31 cellular contexts compared by ENCODE assay signal in genomic region chr1:2334883-2335534, GRCh38. TPM values are rescaled to one million over a fixed set of nuclear protein-coding genes. Genes with fewer than 3 reads are reported as not detected.
DNase-seq lines count a peak whose midpoint lies in the region; ATAC-seq, FAIRE-seq and TF ChIP-seq lines count a peak whose summit lies in the region.
"Had no signal": no experiment of that assay in that cellular context is flagged by ENCODE, and none has a peak within 500 bp of the region (broad histone marks: within the 10 kb centered on the region; RNA-seq: fewer than 3 reads in every experiment).

No MANE protein-coding gene starts in this region.

- H3K23ac ChIP-seq in H1 (ENCODE audit: insufficient read length): no peak overlapping the region

- no peaks in the 10 kb centered on the region for H3K9me3 Mint-ChIP-seq in MCF 10A (ENCODE audit: unreplicated experiment)
- H3K9me3 Mint-ChIP-seq in mesothelial cell of epicardium: no peaks in the 10 kb centered on the region
- H3K9me3 Mint-ChIP-seq: activated CD4-positive, alpha-beta memory T cell treated with anti-CD3 and anti-CD28 coated beads for 36 hours; activated naive CD4-positive, alpha-beta T cell treated with anti-CD3 and anti-CD28 coated beads, Interleukin-2, amount 50 U/mL, for 72 hours; CD4-positive, CD25-positive, alpha-beta regulatory T cell; dendritic cell treated with granulocyte-macrophage colony-stimulating factor and Interleukin-4, amounts not matched to agents 40 ng/mL and 50 ng/mL, for 4 days; stimulated activated memory B cell treated with anti-CD40 and anti-IgM and Interleukin-4, amounts not matched to agents 10 μg/mL and 1 μg/mL and 100 μg/mL, for 72 hours had no signal

- H2BK5ac ChIP-seq in H1 (ENCODE audit: low read depth, low read length): no peak overlapping the region

- no peak overlapping the region for H2BK120ac ChIP-seq in H1 (replicated peaks; ENCODE audit: low read depth, low read length)

- no peaks in the 10 kb centered on the region for H3K23me2 ChIP-seq in H1 (ENCODE audit: low read depth, low read length)

- peak overlapping the region; percentile 29 to 44 for H3K27ac ChIP-seq in breast epithelium
- no peak overlapping the region for H3K27ac ChIP-seq in H1 (ENCODE audit: low read depth, low read length)
- H3K27ac ChIP-seq in gastroesophageal sphincter: no peak overlapping the region
- H3K27ac ChIP-seq: 22Rv1, psoas muscle, sigmoid colon, upper lobe of left lung had no signal

- no peak overlapping the region for H3K14ac ChIP-seq in H1 (ENCODE audit: insufficient read length)

- no peak overlapping the region for H4K5ac ChIP-seq in H1 (ENCODE audit: insufficient read length, low read depth, low read length)

- H2AFZ ChIP-seq in H1 (ENCODE audit: low read length): no peak overlapping the region

- no peak overlapping the region for H2BK15ac ChIP-seq in H1 (ENCODE audit: low read length)

- no peak overlapping the region for H3K4ac ChIP-seq in H1 (replicated peaks; ENCODE audit: insufficient read length, low read depth, low read length)

- H3K4me1 Mint-ChIP-seq in MCF 10A (ENCODE audit: insufficient read depth, unreplicated experiment) (no peaks in the 10 kb centered on the region), mesothelial cell of epicardium (peaks cover 45% of the 10 kb centered on the region)
- H3K4me1 Mint-ChIP-seq: CD4-positive, CD25-positive, alpha-beta regulatory T cell had no signal

- H3K18ac ChIP-seq in H1 (ENCODE audit: extremely low read depth, low read length): no peak overlapping the region

- H3K36me3 ChIP-seq in breast epithelium: no peaks in the 10 kb centered on the region
- H3K36me3 ChIP-seq in H1 (ENCODE audit: control insufficient read depth in 2 of 4, insufficient read depth in 4 of 4, low read length in 3 of 4): no peaks in the 10 kb centered on the region
- H3K36me3 ChIP-seq in gastroesophageal sphincter: no peaks in the 10 kb centered on the region
- H3K36me3 ChIP-seq: MG63, sigmoid colon, upper lobe of left lung had no signal

- H3K36me3 Mint-ChIP-seq in MCF 10A (ENCODE audit: insufficient read depth, unreplicated experiment): no peaks in the 10 kb centered on the region
- no peaks in the 10 kb centered on the region for H3K36me3 Mint-ChIP-seq in mesothelial cell of epicardium
- H3K36me3 Mint-ChIP-seq: activated CD4-positive, alpha-beta memory T cell treated with anti-CD3 and anti-CD28 coated beads for 36 hours; activated naive CD4-positive, alpha-beta T cell treated with anti-CD3 and anti-CD28 coated beads, Interleukin-2, amount 50 U/mL, for 72 hours; CD4-positive, CD25-positive, alpha-beta regulatory T cell; stimulated activated memory B cell treated with anti-CD40 and anti-IgM and Interleukin-4, amounts not matched to agents 10 μg/mL and 1 μg/mL and 100 μg/mL, for 72 hours had no signal

- WGBS in H1 (ENCODE audit: extremely low coverage in 1 of 2, insufficient coverage in 1 of 2, insufficient read length in 1 of 2, insufficient replicate concordance in 2 of 2, low coverage in 1 of 2, low lambda C conversion rate in 2 of 2, missing lambda C conversion rate in 1 of 2), 2 experiments: 92% methylated on average over 29 of the region's 33 CpGs; no CpG with 5 or more reads in 1 of the 2 experiments
- WGBS in gastroesophageal sphincter (ENCODE audit: low coverage in 1 of 2), 2 donors: 58 to 80% methylated on average over 2 to 8 of the region's 33 CpGs

- DNase-seq in breast epithelium (ENCODE audit: low spot score in 2 of 2) (no peak), MCF 10A (ENCODE audit: unreplicated experiment) (no peak), H1 (ENCODE audit: low read depth in 1 of 2, low spot score in 2 of 2) (no peak), mesothelial cell of epicardium (ENCODE audit: low spot score in 2 of 2, unreplicated experiment in 2 of 2) (no peak), 8988T (no peak), NCI-H1048 (lab: John Stamatoyannopoulos, UW) (no peak)
- DNase-seq: activated CD4-positive, alpha-beta memory T cell treated with anti-CD3 and anti-CD28 coated beads for 36 hours; activated CD4-positive, CD25-positive, alpha-beta regulatory T cell treated with anti-CD3 and anti-CD28 coated beads, Interleukin-2, amount 50 U/mL, for 72 hours; aorta; caudate nucleus; CD4-positive, CD25-positive, alpha-beta regulatory T cell; GOT3; head of caudate nucleus; KBM-7; MG63; NCI-H1417; NCI-H2107; psoas muscle; sigmoid colon; stimulated activated CD4-positive, alpha-beta T cell treated with anti-CD3 and anti-CD28 coated beads, Interleukin-4, amount 100 ng/mL, for 4 hours; T-helper 17 cell; upper lobe of left lung had no signal

- TF ChIP-seq CTCF in breast epithelium (IDR thresholded peaks at IDR 0.05) (no peak), MCF 10A (IDR thresholded peaks at IDR 0.05; ENCODE audit: unreplicated experiment) (no peak), H1 (IDR thresholded peaks at IDR 0.05; ENCODE audit: control extremely low read depth in 1 of 3, insufficient read depth in 1 of 3, low read depth in 1 of 3, low read length in 3 of 3) (no peak), mesothelial cell of epicardium (IDR thresholded peaks at IDR 0.05; ENCODE audit: unreplicated experiment) (no peak), gastroesophageal sphincter (IDR thresholded peaks at IDR 0.05) (no peak)

- peaks cover 0 to 4% of the 10 kb centered on the region in 2 donors for H3K4me1 ChIP-seq in breast epithelium
- H3K4me1 ChIP-seq in H1 (replicated peaks in 1 of 4; ENCODE audit: control insufficient read depth in 3 of 4, insufficient read depth in 4 of 4, low read length in 3 of 4): no peaks in the 10 kb centered on the region
- peaks cover 2 to 16% (median 14%) of the 10 kb centered on the region in 3 donors for H3K4me1 ChIP-seq in gastroesophageal sphincter

- H3K27ac Mint-ChIP-seq in MCF 10A (ENCODE audit: low read depth, unreplicated experiment) (no peak overlapping the region), mesothelial cell of epicardium (peak overlapping the region; percentile 76)
- H3K27ac Mint-ChIP-seq: activated CD4-positive, alpha-beta memory T cell treated with anti-CD3 and anti-CD28 coated beads for 36 hours; activated naive CD4-positive, alpha-beta T cell treated with anti-CD3 and anti-CD28 coated beads, Interleukin-2, amount 50 U/mL, for 72 hours; CD4-positive, CD25-positive, alpha-beta regulatory T cell; dendritic cell treated with granulocyte-macrophage colony-stimulating factor and Interleukin-4, amounts not matched to agents 40 ng/mL and 50 ng/mL, for 4 days; stimulated activated memory B cell treated with anti-CD40 and anti-IgM and Interleukin-4, amounts not matched to agents 10 μg/mL and 1 μg/mL and 100 μg/mL, for 72 hours; T-helper 17 cell had no signal

- no peaks in the 10 kb centered on the region for H3K79me2 ChIP-seq in H1 (ENCODE audit: control insufficient read depth in 1 of 2, insufficient read depth in 2 of 2, low read length in 2 of 2)

- H2AK5ac ChIP-seq in H1 (ENCODE audit: low read depth, low read length): no peak overlapping the region

- FAIRE-seq in H1 (lab: Jason Lieb, UNC): no peak
- FAIRE-seq: D721Med, endometrium had no signal

- H3K27me3 Mint-ChIP-seq in MCF 10A (ENCODE audit: insufficient read depth, unreplicated experiment) (peaks cover 9% of the 10 kb centered on the region), mesothelial cell of epicardium (ENCODE audit: low read depth) (no peaks in the 10 kb centered on the region)
- H3K27me3 Mint-ChIP-seq: activated CD4-positive, alpha-beta memory T cell treated with anti-CD3 and anti-CD28 coated beads for 36 hours; CD4-positive, CD25-positive, alpha-beta regulatory T cell; T-helper 17 cell had no signal

- H2BK20ac ChIP-seq in H1 (ENCODE audit: low read length): no peak overlapping the region

- no peaks in the 10 kb centered on the region for H3K79me1 ChIP-seq in H1 (ENCODE audit: low read depth, low read length)

- no peak overlapping the region for H2BK12ac ChIP-seq in H1 (ENCODE audit: low read depth, low read length)

- H4K8ac ChIP-seq in H1 (ENCODE audit: extremely low read depth, insufficient read depth, low read length): 0 out of 2 replicates have a peak overlapping the region, but pooled peaks have one; percentile 28

- no peak overlapping the region for H3K56ac ChIP-seq in H1 (replicated peaks; ENCODE audit: insufficient read length, low read depth, low read length)

- CTCF ChIA-PET in MCF 10A (lab: Yijun Ruan, JAX) (no interaction called here), H1 (lab: Charles Lee; ENCODE audit: partially characterized antibody) (interaction anchor here (0.8 to 2.5 kb wide), 8 partner anchors 9 to 161 kb away, joined by 3 to 8 read pairs (median 4); no protein-coding TSS in a partner anchor)

- intact Hi-C loops in breast epithelium (cut with DNase I; ENCODE audit: low total_unique reads) (no loop called here), MCF 10A (cut with micrococcal nuclease) (no loop called here)

- H3K27me3 ChIP-seq in breast epithelium: no peaks in the 10 kb centered on the region
- no peaks in the 10 kb centered on the region for H3K27me3 ChIP-seq in H1 (replicated peaks in 1 of 4; ENCODE audit: control insufficient read depth in 3 of 4, extremely low read depth in 1 of 4, insufficient read depth in 3 of 4, low read length in 3 of 4)
- no peaks in the 10 kb centered on the region for H3K27me3 ChIP-seq in gastroesophageal sphincter
- H3K27me3 ChIP-seq: MG63, sigmoid colon, upper lobe of left lung had no signal

- H3K9me3 ChIP-seq in breast epithelium (no peaks in the 10 kb centered on the region), H1 (ENCODE audit: insufficient read depth in 2 of 2, low read depth in 1 of 2, low read length in 1 of 2) (peaks cover 9 to 24% of the 10 kb centered on the region in 2 experiments; a peak in 3 of 4 replicates), gastroesophageal sphincter (no peaks in the 10 kb centered on the region)
- H3K9me3 ChIP-seq: MG63, psoas muscle, sigmoid colon, upper lobe of left lung had no signal

- H4K91ac ChIP-seq in H1 (replicated peaks; ENCODE audit: insufficient read length, low read length): no peak overlapping the region

- TF ChIP-seq EP300 in H1 (IDR thresholded peaks at IDR 0.05; ENCODE audit: borderline replicate concordance in 1 of 2, low read depth in 2 of 2, low read length in 2 of 2) (no peak), gastroesophageal sphincter (IDR thresholded peaks at IDR 0.05) (no peak)

- no peak for ATAC-seq in GM21529 (IDR thresholded peaks at IDR 0.05; ENCODE audit: unreplicated experiment)
- ATAC-seq in gastroesophageal sphincter: no peak
- ATAC-seq: activated naive CD4-positive, alpha-beta T cell treated with anti-CD3 and anti-CD28 coated beads, Interleukin-2, amount 50 U/mL, for 72 hours; psoas muscle; SK-N-SH treated with all-trans-retinoic acid at 6 μM for 48 hours; stimulated activated memory B cell treated with anti-CD40 and anti-IgM and Interleukin-4, amounts not matched to agents 10 μg/mL and 1 μg/mL and 100 μg/mL, for 72 hours; T-helper 17 cell had no signal

- no peak overlapping the region for H3K4me3 Mint-ChIP-seq in MCF 10A (ENCODE audit: unreplicated experiment)
- H3K4me3 Mint-ChIP-seq in mesothelial cell of epicardium: no peak overlapping the region
- H3K4me3 Mint-ChIP-seq: activated CD4-positive, alpha-beta memory T cell treated with anti-CD3 and anti-CD28 coated beads for 36 hours; CD4-positive, CD25-positive, alpha-beta regulatory T cell; dendritic cell treated with granulocyte-macrophage colony-stimulating factor and Interleukin-4, amounts not matched to agents 40 ng/mL and 50 ng/mL, for 4 days; stimulated activated memory B cell treated with anti-CD40 and anti-IgM and Interleukin-4, amounts not matched to agents 10 μg/mL and 1 μg/mL and 100 μg/mL, for 72 hours; T-helper 17 cell had no signal

- H3K4me2 ChIP-seq in H1 (ENCODE audit: insufficient read depth in 1 of 2, low read depth in 2 of 2, low read length in 2 of 2): no peak overlapping the region

- H3K4me3 ChIP-seq in breast epithelium (no peak overlapping the region), H1 (ENCODE audit: extremely low read depth in 1 of 4, insufficient read depth in 2 of 4, low read depth in 3 of 4, low read length in 4 of 4) (no peak overlapping the region), gastroesophageal sphincter (no peak overlapping the region)
- H3K4me3 ChIP-seq: MG63, psoas muscle, sigmoid colon, upper lobe of left lung had no signal

- TF ChIP-seq POLR2A in breast epithelium (IDR thresholded peaks at IDR 0.05) (no peak), H1 (IDR thresholded peaks at IDR 0.05; ENCODE audit: control extremely low read depth in 1 of 2, low read depth in 2 of 2, low read length in 2 of 2) (no peak), gastroesophageal sphincter (IDR thresholded peaks at IDR 0.05) (no peak)

- no peak for TF ChIP-seq RAD21 in H1 (IDR thresholded peaks at IDR 0.05 in 1 of 2, conservative IDR thresholded peaks at IDR 0.05 in 1 of 2; ENCODE audit: low read depth in 2 of 2, low read length in 2 of 2)

- no TSS peak for BruUV-seq in MCF 10A (replicated peaks; lab: Mats Ljungman, UMichigan)

- POLR2A ChIA-PET in MCF 10A (lab: Yijun Ruan, JAX) (interaction anchor here (0.6 kb wide), 1 partner anchor 162 kb away, joined by 3 read pairs; no protein-coding TSS in a partner anchor), H1 (lab: Charles Lee; ENCODE audit: partially characterized antibody) (interaction anchor here (1.6 kb wide), 1 partner anchor 140 kb away, joined by 3 read pairs; no protein-coding TSS in a partner anchor)

- H3K9ac ChIP-seq in H1 (replicated peaks in 1 of 4; ENCODE audit: extremely low read depth in 1 of 4, low read depth in 3 of 4, low read length in 3 of 4): no peak overlapping the region

- no peaks in the 10 kb centered on the region for H4K20me1 ChIP-seq in H1 (replicated peaks in 1 of 2; ENCODE audit: control insufficient read depth in 1 of 2, insufficient read depth in 2 of 2, low read length in 2 of 2)

RNA-seq across cellular contexts. Expression of gene MORN1, which starts 56.3 kb away (rescaled TPM):
- total RNA-seq in breast epithelium: 10 to 100 TPM in 2 of 3 donors, 1 to 10 TPM in 1; 4.0 to 18.1 (median 17.7) TPM
- total RNA-seq in MCF 10A (2022): 19.4 and 28.0 TPM in 2 replicates
- 9.1 and 10.5 TPM in 2 replicates for total RNA-seq in H1 (2021; fragmentation: NEBNext Ultra II Directional; extraction: Animal tissue kit (Norgen Biotek cat#: 25700))
- polyA plus RNA-seq in H1 (2011; rRNA removed): 5.0 and 7.6 TPM in 2 replicates
- 6.9 TPM for polyA plus RNA-seq in H1 (2011; cell fraction: cytosol; rRNA removed)
- polyA plus RNA-seq in H1 (2011; cell fraction: nucleus; rRNA removed): 15.8 TPM
- 4.3 to 8.9 TPM (median 7.8 TPM) in 4 replicates for polyA plus RNA-seq in H1 (2012, experiment 1 of 2)
- polyA plus RNA-seq in H1 (2012, experiment 2 of 2): 2.9 TPM
- 3.5 TPM for polyA plus RNA-seq in H1 (2013, experiment 1 of 2)
- 3.7 TPM for polyA plus RNA-seq in H1 (2013, experiment 2 of 2)
- polyA minus RNA-seq in H1 (2011; rRNA and poly(A)+ RNA removed): 9.2 and 11.9 TPM in 2 replicates
- 7.9 TPM for polyA minus RNA-seq in H1 (2011; cell fraction: cytosol; rRNA and poly(A)+ RNA removed)
- polyA minus RNA-seq in H1 (2011; cell fraction: nucleus; rRNA and poly(A)+ RNA removed): 14.4 TPM
- 21.6 to 25.0 TPM (median 24.3 TPM) in 3 replicates for total RNA-seq in mesothelial cell of epicardium
- total RNA-seq in gastroesophageal sphincter: 10 to 100 TPM in 1 of 4 donors, 1 to 10 TPM in 3; 5.0 to 14.6 (median 9.2) TPM

RNA-seq across cellular contexts. Expression of gene RER1, which starts 56.6 kb away (rescaled TPM):
- 10 to 100 TPM; 58.3 to 75.1 (median 70.4) TPM for total RNA-seq in breast epithelium
- 172 and 224 TPM in 2 replicates for total RNA-seq in MCF 10A (2022)
- total RNA-seq in H1 (2021; fragmentation: NEBNext Ultra II Directional; extraction: Animal tissue kit (Norgen Biotek cat#: 25700)): 92.0 and 102 TPM in 2 replicates
- polyA plus RNA-seq in H1 (2011; rRNA removed): 120 and 134 TPM in 2 replicates
- polyA plus RNA-seq in H1 (2011; cell fraction: cytosol; rRNA removed): 93.7 TPM
- 63.8 TPM for polyA plus RNA-seq in H1 (2011; cell fraction: nucleus; rRNA removed)
- polyA plus RNA-seq in H1 (2012, experiment 1 of 2): 70.3 to 94.7 TPM (median 80.1 TPM) in 4 replicates
- 37.7 TPM for polyA plus RNA-seq in H1 (2012, experiment 2 of 2)
- polyA plus RNA-seq in H1 (2013, experiment 1 of 2): 96.9 TPM
- 106 TPM for polyA plus RNA-seq in H1 (2013, experiment 2 of 2)
- 133 and 151 TPM in 2 replicates for polyA minus RNA-seq in H1 (2011; rRNA and poly(A)+ RNA removed)
- 34.6 TPM for polyA minus RNA-seq in H1 (2011; cell fraction: cytosol; rRNA and poly(A)+ RNA removed)
- 20.3 TPM for polyA minus RNA-seq in H1 (2011; cell fraction: nucleus; rRNA and poly(A)+ RNA removed)
- total RNA-seq in mesothelial cell of epicardium: 94.5 to 103 TPM (median 95.1 TPM) in 3 replicates
- 10 to 100 TPM; 54.4 to 78.6 (median 69.8) TPM for total RNA-seq in gastroesophageal sphincter

Comparison
In these comparisons a context has a peak if more than half of its experiments do, and no peak if none do; other contexts are left out.
1. H3K27ac ChIP-seq: peak in breast epithelium (2 of 2); none in H1 (single experiment) and gastroesophageal sphincter (0 of 4).